1 cellular context compared by ENCODE assay signal in genomic region chr17:59353106-59353854, GRCh38.
TF ChIP-seq lines count a peak whose summit lies in the region.

No MANE protein-coding gene starts in this region.

TF ChIP-seq in GM23338, 12 proteins besides CTCF, POLR2A, EP300 and RAD21 (continued from another document):
- TF ChIP-seq, protein P1, sequence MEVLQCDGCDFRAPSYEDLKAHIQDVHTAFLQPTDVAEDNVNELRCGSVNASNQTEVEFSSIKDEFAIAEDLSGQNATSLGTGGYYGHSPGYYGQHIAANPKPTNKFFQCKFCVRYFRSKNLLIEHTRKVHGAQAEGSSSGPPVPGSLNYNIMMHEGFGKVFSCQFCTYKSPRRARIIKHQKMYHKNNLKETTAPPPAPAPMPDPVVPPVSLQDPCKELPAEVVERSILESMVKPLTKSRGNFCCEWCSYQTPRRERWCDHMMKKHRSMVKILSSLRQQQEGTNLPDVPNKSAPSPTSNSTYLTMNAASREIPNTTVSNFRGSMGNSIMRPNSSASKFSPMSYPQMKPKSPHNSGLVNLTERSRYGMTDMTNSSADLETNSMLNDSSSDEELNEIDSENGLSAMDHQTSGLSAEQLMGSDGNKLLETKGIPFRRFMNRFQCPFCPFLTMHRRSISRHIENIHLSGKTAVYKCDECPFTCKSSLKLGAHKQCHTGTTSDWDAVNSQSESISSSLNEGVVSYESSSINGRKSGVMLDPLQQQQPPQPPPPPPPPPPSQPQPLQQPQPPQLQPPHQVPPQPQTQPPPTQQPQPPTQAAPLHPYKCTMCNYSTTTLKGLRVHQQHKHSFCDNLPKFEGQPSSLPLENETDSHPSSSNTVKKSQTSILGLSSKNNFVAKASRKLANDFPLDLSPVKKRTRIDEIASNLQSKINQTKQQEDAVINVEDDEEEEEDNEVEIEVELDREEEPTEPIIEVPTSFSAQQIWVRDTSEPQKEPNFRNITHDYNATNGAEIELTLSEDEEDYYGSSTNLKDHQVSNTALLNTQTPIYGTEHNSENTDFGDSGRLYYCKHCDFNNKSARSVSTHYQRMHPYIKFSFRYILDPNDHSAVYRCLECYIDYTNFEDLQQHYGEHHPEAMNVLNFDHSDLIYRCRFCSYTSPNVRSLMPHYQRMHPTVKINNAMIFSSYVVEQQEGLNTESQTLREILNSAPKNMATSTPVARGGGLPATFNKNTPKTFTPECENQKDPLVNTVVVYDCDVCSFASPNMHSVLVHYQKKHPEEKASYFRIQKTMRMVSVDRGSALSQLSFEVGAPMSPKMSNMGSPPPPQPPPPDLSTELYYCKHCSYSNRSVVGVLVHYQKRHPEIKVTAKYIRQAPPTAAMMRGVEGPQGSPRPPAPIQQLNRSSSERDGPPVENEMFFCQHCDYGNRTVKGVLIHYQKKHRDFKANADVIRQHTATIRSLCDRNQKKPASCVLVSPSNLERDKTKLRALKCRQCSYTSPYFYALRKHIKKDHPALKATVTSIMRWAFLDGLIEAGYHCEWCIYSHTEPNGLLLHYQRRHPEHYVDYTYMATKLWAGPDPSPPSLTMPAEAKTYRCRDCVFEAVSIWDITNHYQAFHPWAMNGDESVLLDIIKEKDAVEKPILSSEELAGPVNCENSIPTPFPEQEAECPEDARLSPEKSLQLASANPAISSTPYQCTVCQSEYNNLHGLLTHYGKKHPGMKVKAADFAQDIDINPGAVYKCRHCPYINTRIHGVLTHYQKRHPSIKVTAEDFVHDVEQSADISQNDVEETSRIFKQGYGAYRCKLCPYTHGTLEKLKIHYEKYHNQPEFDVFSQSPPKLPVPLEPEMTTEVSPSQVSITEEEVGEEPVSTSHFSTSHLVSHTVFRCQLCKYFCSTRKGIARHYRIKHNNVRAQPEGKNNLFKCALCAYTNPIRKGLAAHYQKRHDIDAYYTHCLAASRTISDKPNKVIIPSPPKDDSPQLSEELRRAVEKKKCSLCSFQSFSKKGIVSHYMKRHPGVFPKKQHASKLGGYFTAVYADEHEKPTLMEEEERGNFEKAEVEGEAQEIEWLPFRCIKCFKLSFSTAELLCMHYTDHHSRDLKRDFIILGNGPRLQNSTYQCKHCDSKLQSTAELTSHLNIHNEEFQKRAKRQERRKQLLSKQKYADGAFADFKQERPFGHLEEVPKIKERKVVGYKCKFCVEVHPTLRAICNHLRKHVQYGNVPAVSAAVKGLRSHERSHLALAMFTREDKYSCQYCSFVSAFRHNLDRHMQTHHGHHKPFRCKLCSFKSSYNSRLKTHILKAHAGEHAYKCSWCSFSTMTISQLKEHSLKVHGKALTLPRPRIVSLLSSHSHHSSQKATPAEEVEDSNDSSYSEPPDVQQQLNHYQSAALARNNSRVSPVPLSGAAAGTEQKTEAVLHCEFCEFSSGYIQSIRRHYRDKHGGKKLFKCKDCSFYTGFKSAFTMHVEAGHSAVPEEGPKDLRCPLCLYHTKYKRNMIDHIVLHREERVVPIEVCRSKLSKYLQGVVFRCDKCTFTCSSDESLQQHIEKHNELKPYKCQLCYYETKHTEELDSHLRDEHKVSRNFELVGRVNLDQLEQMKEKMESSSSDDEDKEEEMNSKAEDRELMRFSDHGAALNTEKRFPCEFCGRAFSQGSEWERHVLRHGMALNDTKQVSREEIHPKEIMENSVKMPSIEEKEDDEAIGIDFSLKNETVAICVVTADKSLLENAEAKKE (CRISPR knock-in tag; IDR thresholded peaks at IDR 0.05), result no peak
- TF ChIP-seq EZH2phosphoT487 (IDR thresholded peaks at IDR 0.05; ENCODE audit: unreplicated experiment), result no peak
